Comparison of ENCODE assay signal across 1 cellular context in the genomic region with DNA sequence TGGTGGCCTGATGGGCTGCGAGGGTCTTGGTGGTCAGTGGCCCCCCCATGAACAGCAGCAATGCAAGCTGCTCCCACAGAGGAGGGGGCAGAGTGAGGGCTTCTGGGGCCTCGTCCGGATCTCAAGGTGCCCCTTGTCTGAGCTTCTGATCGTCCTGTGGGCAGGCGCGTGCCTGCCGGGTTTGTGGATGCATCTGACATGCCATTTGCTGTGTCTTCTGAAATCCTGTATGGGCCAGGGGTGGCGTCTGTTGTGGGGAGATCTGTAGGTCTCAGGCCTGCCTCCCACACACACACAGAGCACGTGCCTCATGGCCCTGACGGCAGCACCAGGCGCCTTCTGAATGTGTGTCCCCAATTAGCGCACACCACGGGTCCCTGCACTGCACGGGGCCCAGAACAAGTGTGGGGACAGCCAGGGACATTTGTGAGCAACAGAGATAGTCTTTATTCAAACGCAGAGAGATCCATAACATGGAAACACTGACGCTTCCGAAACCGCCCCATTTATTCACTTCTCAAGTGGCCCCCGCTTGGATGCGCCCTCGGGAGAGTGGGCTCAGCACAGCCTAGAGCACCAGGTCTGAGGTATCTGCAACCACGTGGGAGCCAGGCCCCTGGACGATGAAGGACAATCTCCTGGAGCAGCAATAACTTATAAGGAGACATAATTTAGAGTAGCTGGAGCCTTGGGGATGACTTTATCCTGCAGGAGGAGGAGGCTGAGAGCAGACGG.
TF ChIP-seq lines count a peak whose summit lies in the region.

No MANE protein-coding gene starts in this region.

TF ChIP-seq in HepG2, 621 proteins besides CTCF, POLR2A, EP300 and RAD21 (continued from another document):
- TF ChIP-seq, protein P1, sequence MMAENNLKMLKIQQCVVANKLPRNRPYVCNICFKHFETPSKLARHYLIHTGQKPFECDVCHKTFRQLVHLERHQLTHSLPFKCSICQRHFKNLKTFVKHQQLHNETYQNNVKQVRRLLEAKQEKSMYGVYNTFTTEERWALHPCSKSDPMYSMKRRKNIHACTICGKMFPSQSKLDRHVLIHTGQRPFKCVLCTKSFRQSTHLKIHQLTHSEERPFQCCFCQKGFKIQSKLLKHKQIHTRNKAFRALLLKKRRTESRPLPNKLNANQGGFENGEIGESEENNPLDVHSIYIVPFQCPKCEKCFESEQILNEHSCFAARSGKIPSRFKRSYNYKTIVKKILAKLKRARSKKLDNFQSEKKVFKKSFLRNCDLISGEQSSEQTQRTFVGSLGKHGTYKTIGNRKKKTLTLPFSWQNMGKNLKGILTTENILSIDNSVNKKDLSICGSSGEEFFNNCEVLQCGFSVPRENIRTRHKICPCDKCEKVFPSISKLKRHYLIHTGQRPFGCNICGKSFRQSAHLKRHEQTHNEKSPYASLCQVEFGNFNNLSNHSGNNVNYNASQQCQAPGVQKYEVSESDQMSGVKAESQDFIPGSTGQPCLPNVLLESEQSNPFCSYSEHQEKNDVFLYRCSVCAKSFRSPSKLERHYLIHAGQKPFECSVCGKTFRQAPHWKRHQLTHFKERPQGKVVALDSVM (CRISPR knock-in tag; IDR thresholded peaks at IDR 0.05) = no peak
- TF ChIP-seq AGO1 (IDR thresholded peaks at IDR 0.05; ENCODE audit: low read depth, low read length, poor library complexity, severe bottlenecking) (peak; percentile 89), RFX1 (IDR thresholded peaks at IDR 0.05) (no peak), THAP8 (CRISPR knock-in tag; IDR thresholded peaks at IDR 0.05; ENCODE audit: borderline replicate concordance) (no peak), ZNF430 (CRISPR knock-in tag; IDR thresholded peaks at IDR 0.05) (no peak), ISL2 (CRISPR knock-in tag; IDR thresholded peaks at IDR 0.05) (0 out of 2 replicates have a peak, but pooled peaks have one; percentile 22), MED13 (CRISPR knock-in tag; IDR thresholded peaks at IDR 0.05) (no peak), CCAR2 (optimal IDR thresholded peaks at IDR 0.05; ENCODE audit: low read depth, low read length) (no peak)
